Comparison of ENCODE assay signal across 1 cellular context in genomic region chr2:231706731-231707624, GRCh38.
A peak's percentile ranks its signal among the peaks of the same experiment; 100 is the strongest.
TF ChIP-seq lines count a peak whose summit lies in the region.

No MANE protein-coding gene starts in this region.

TF ChIP-seq in HepG2, 621 proteins besides CTCF, POLR2A, EP300 and RAD21 (continued from another document and continues in another):
- TF ChIP-seq NFAT5 (CRISPR knock-in tag; IDR thresholded peaks at IDR 0.05) (no peak), ZNF30 (CRISPR knock-in tag; IDR thresholded peaks at IDR 0.05) (peak; percentile 91), ZNF709 (CRISPR knock-in tag; IDR thresholded peaks at IDR 0.05) (peak; percentile 82), ZNF121 (CRISPR knock-in tag; IDR thresholded peaks at IDR 0.05) (no peak; the same call in 1 of the 2 replicates), AKNA (CRISPR knock-in tag; IDR thresholded peaks at IDR 0.05; ENCODE audit: borderline replicate concordance) (no peak), CSRNP2 (CRISPR knock-in tag; conservative IDR thresholded peaks at IDR 0.05; ENCODE audit: low read depth) (no peak), THYN1 (CRISPR knock-in tag; IDR thresholded peaks at IDR 0.05; ENCODE audit: borderline replicate concordance, low read depth) (no peak), USF2 (IDR thresholded peaks at IDR 0.05; ENCODE audit: low read depth, low read length) (no peak), USF2 (CRISPR knock-in tag; IDR thresholded peaks at IDR 0.05; ENCODE audit: borderline replicate concordance) (no peak), RFX3 (CRISPR knock-in tag; IDR thresholded peaks at IDR 0.05) (0 out of 2 replicates have a peak, but pooled peaks have one; percentile 5), ZFX (CRISPR knock-in tag; IDR thresholded peaks at IDR 0.05; ENCODE audit: low read depth) (peak; percentile 86), ELF3 (CRISPR knock-in tag; IDR thresholded peaks at IDR 0.05) (no peak; the same call in 1 of the 2 replicates), DNMT3B (CRISPR knock-in tag; conservative IDR thresholded peaks at IDR 0.05) (no peak), THRA (CRISPR knock-in tag; IDR thresholded peaks at IDR 0.05; ENCODE audit: borderline replicate concordance) (0 out of 2 replicates have a peak, but pooled peaks have one; percentile 45), PATZ1 (CRISPR knock-in tag; IDR thresholded peaks at IDR 0.05) (peak; percentile 44), JDP2 (CRISPR knock-in tag; IDR thresholded peaks at IDR 0.05; ENCODE audit: borderline replicate concordance) (0 out of 2 replicates have a peak, but pooled peaks have one; percentile 42), ZNF274 (CRISPR knock-in tag; IDR thresholded peaks at IDR 0.05) (no peak; the same call in 1 of the 2 replicates), STAT5B (CRISPR knock-in tag; IDR thresholded peaks at IDR 0.05) (no peak), CENPBD1 (CRISPR knock-in tag; IDR thresholded peaks at IDR 0.05; ENCODE audit: borderline replicate concordance, low read depth) (no peak), ZNF557 (CRISPR knock-in tag; IDR thresholded peaks at IDR 0.05) (peak; percentile 84; the same call in 1 of the 2 replicates), ZNF512 (CRISPR knock-in tag; IDR thresholded peaks at IDR 0.05) (no peak), ZNF430 (CRISPR knock-in tag; IDR thresholded peaks at IDR 0.05) (no peak)
- TF ChIP-seq, protein P1, sequence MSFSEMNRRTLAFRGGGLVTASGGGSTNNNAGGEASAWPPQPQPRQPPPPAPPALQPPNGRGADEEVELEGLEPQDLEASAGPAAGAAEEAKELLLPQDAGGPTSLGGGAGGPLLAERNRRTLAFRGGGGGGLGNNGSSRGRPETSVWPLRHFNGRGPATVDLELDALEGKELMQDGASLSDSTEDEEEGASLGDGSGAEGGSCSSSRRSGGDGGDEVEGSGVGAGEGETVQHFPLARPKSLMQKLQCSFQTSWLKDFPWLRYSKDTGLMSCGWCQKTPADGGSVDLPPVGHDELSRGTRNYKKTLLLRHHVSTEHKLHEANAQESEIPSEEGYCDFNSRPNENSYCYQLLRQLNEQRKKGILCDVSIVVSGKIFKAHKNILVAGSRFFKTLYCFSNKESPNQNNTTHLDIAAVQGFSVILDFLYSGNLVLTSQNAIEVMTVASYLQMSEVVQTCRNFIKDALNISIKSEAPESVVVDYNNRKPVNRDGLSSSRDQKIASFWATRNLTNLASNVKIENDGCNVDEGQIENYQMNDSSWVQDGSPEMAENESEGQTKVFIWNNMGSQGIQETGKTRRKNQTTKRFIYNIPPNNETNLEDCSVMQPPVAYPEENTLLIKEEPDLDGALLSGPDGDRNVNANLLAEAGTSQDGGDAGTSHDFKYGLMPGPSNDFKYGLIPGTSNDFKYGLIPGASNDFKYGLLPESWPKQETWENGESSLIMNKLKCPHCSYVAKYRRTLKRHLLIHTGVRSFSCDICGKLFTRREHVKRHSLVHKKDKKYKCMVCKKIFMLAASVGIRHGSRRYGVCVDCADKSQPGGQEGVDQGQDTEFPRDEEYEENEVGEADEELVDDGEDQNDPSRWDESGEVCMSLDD (CRISPR knock-in tag; IDR thresholded peaks at IDR 0.05; ENCODE audit: borderline replicate concordance), result peak; percentile 88
- TF ChIP-seq, protein P2, sequence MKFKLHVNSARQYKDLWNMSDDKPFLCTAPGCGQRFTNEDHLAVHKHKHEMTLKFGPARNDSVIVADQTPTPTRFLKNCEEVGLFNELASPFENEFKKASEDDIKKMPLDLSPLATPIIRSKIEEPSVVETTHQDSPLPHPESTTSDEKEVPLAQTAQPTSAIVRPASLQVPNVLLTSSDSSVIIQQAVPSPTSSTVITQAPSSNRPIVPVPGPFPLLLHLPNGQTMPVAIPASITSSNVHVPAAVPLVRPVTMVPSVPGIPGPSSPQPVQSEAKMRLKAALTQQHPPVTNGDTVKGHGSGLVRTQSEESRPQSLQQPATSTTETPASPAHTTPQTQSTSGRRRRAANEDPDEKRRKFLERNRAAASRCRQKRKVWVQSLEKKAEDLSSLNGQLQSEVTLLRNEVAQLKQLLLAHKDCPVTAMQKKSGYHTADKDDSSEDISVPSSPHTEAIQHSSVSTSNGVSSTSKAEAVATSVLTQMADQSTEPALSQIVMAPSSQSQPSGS (CRISPR knock-in tag; IDR thresholded peaks at IDR 0.05), result no peak; the same call in none of the 2 replicates
- TF ChIP-seq, protein P3, sequence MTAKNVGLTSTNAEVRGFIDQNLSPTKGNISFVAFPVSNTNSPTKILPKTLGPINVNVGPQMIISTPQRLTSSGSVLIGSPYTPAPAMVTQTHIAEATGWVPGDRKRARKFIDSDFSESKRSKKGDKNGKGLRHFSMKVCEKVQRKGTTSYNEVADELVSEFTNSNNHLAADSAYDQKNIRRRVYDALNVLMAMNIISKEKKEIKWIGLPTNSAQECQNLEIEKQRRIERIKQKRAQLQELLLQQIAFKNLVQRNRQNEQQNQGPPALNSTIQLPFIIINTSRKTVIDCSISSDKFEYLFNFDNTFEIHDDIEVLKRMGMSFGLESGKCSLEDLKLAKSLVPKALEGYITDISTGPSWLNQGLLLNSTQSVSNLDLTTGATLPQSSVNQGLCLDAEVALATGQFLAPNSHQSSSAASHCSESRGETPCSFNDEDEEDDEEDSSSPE (CRISPR knock-in tag; IDR thresholded peaks at IDR 0.05), result peak; percentile 98
